ENCODE assay signal across 21 cellular contexts in the genomic region with DNA sequence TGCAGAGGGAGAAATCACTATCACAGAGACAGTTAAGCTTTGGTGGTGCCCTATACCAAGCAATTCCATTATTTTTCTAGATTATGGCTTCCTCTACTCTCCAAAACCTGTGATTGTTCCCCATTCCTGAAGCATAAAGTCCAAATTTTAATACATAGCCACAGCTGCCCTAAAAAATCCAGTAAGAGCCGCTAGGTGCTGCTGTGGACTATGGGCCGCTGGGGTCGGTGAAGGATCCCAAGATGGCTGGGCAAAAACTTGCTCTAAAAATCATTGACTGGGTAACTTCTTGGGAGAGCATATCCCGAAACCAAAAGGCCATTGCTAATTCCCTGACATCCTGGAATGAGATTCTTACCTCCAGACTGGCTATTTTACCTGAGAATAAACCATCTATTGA.
DNase-seq lines count a peak whose midpoint lies in the region; ATAC-seq, FAIRE-seq and TF ChIP-seq lines count a peak whose summit lies in the region.
"Had no signal": no experiment of that assay in that cellular context is flagged by ENCODE, and none has a peak within 500 bp of the region (broad histone marks: within the 10 kb centered on the region; RNA-seq: fewer than 3 reads in every experiment).

No MANE protein-coding gene starts in this region.

- FAIRE-seq in H1 (lab: Jason Lieb, UNC): no peak
- FAIRE-seq: RCC 7860 had no signal

- TF ChIP-seq RAD21 in H1 (IDR thresholded peaks at IDR 0.05 in 1 of 2, conservative IDR thresholded peaks at IDR 0.05 in 1 of 2; ENCODE audit: low read depth in 2 of 2, low read length in 2 of 2): peak; percentile 23 to 34; a peak in 3 of 4 replicates

- H2BK12ac ChIP-seq in H1 (ENCODE audit: low read depth, low read length): no peak overlapping the region

- H2BK20ac ChIP-seq in H1 (ENCODE audit: low read length): no peak overlapping the region

- no peak overlapping the region for H4K91ac ChIP-seq in H1 (replicated peaks; ENCODE audit: insufficient read length, low read length)

- H4K20me1 ChIP-seq in OCI-LY7 (ENCODE audit: insufficient read depth, low read length) (no peaks in the 10 kb centered on the region), H1 (replicated peaks in 1 of 2; ENCODE audit: control insufficient read depth in 1 of 2, insufficient read depth in 2 of 2, low read length in 2 of 2) (no peaks in the 10 kb centered on the region)

- no peak overlapping the region for H2BK15ac ChIP-seq in H1 (ENCODE audit: low read length)

- POLR2A ChIA-PET in OCI-LY7 (lab: Charles Lee) (no interaction called here), H1 (lab: Charles Lee; ENCODE audit: partially characterized antibody) (no interaction called here)

- H3K9me3 ChIP-seq in HAP-1 (no peaks in the 10 kb centered on the region), OCI-LY7 (ENCODE audit: low read length) (no peaks in the 10 kb centered on the region), H1 (ENCODE audit: insufficient read depth in 2 of 2, low read depth in 1 of 2, low read length in 1 of 2) (no peaks in the 10 kb centered on the region)
- H3K9me3 ChIP-seq: SK-N-SH had no signal

- no peak overlapping the region for H3K14ac ChIP-seq in H1 (ENCODE audit: insufficient read length)

- no peak overlapping the region for H2AFZ ChIP-seq in OCI-LY7 (ENCODE audit: low read length)
- H2AFZ ChIP-seq in H1 (ENCODE audit: low read length): no peak overlapping the region
- H2AFZ ChIP-seq: GM23248 had no signal

- ATAC-seq in SK-N-SH treated with all-trans-retinoic acid at 6 μM for 48 hours: no peak
- ATAC-seq in GM21526 (IDR thresholded peaks at IDR 0.05; ENCODE audit: low FRiP score, unreplicated experiment): no peak

- H3K4me1 ChIP-seq in HAP-1: no peaks in the 10 kb centered on the region
- no peaks in the 10 kb centered on the region for H3K4me1 ChIP-seq in OCI-LY7 (ENCODE audit: insufficient read depth, low read length, poor library complexity, severe bottlenecking)
- peaks cover 0 to 3% (median 0%) of the 10 kb centered on the region in 4 experiments; a peak in 1 of 7 replicates for H3K4me1 ChIP-seq in H1 (replicated peaks in 1 of 4; ENCODE audit: control insufficient read depth in 3 of 4, insufficient read depth in 4 of 4, low read length in 3 of 4)

- H4K5ac ChIP-seq in H1 (ENCODE audit: insufficient read length, low read depth, low read length): no peak overlapping the region

- no peak overlapping the region for H3K4me3 ChIP-seq in HAP-1
- no peak overlapping the region for H3K4me3 ChIP-seq in OCI-LY7 (ENCODE audit: low read depth, low read length, poor library complexity, severe bottlenecking)
- H3K4me3 ChIP-seq in H1 (ENCODE audit: extremely low read depth in 1 of 4, insufficient read depth in 2 of 4, low read depth in 3 of 4, low read length in 4 of 4): no peak overlapping the region
- H3K4me3 ChIP-seq: GM23248 had no signal

- H3K9me2 ChIP-seq in OCI-LY7 (ENCODE audit: insufficient read depth, low read length): no peaks in the 10 kb centered on the region
- H3K9me2 ChIP-seq: SK-N-SH had no signal

- H4K8ac ChIP-seq in H1 (ENCODE audit: extremely low read depth, insufficient read depth, low read length): no peak overlapping the region

- BruUV-seq in OCI-LY7 (replicated peaks; lab: Mats Ljungman, UMichigan): no TSS peak

- no peak for TF ChIP-seq POLR2A in H1 (IDR thresholded peaks at IDR 0.05; ENCODE audit: control extremely low read depth in 1 of 2, low read depth in 2 of 2, low read length in 2 of 2)

- no peak overlapping the region for H3K56ac ChIP-seq in H1 (replicated peaks; ENCODE audit: insufficient read length, low read depth, low read length)

- no peaks in the 10 kb centered on the region for H3K27me3 ChIP-seq in HAP-1 (ENCODE audit: low read depth)
- H3K27me3 ChIP-seq in H1 (replicated peaks in 1 of 4; ENCODE audit: control insufficient read depth in 3 of 4, extremely low read depth in 1 of 4, insufficient read depth in 3 of 4, low read length in 3 of 4): no peaks in the 10 kb centered on the region

- in situ Hi-C loops in HAP-1 (cut with MboI; ENCODE audit: low sequenced_read_pairs): no loop called here

- no peaks in the 10 kb centered on the region for H3K79me2 ChIP-seq in OCI-LY7 (ENCODE audit: insufficient read depth, low read depth, low read length)
- H3K79me2 ChIP-seq in H1 (ENCODE audit: control insufficient read depth in 1 of 2, insufficient read depth in 2 of 2, low read length in 2 of 2): no peaks in the 10 kb centered on the region

- CTCF ChIA-PET in OCI-LY7 (lab: Charles Lee; ENCODE audit: unreplicated experiment) (no interaction called here), H1 (lab: Charles Lee; ENCODE audit: partially characterized antibody) (interaction anchor here (0.6 to 1.9 kb wide), 3 partner anchors 24 to 448 kb away, joined by 3 to 4 read pairs (median 4); no protein-coding TSS in a partner anchor)

- DNase-seq in HAP-1 (ENCODE audit: low spot score in 2 of 2) (peak; percentile 16 to 41), OCI-LY7 (ENCODE audit: low spot score) (peak; percentile 16), H1 (ENCODE audit: low read depth in 1 of 2, low spot score in 2 of 2) (no peak), caudate nucleus (lab: John Stamatoyannopoulos, UW) (no peak)
- DNase-seq: Calu3, DMS79 treated with DMSO at 0.1 percent for 48 hours, GF-D8, GM23248, KBM-7, MM.1S, NCI-H2029 treated with DMSO at 0.1 percent for 48 hours, NCI-H446 treated with DMSO at 0.1 percent for 48 hours, NCI-H526, NCI-H82, SIG-M5, SK-N-SH, T-helper 2 cell had no signal

- WGBS in H1 (ENCODE audit: extremely low coverage in 1 of 2, insufficient coverage in 1 of 2, insufficient read length in 1 of 2, insufficient replicate concordance in 2 of 2, low coverage in 1 of 2, low lambda C conversion rate in 2 of 2, missing lambda C conversion rate in 1 of 2), 2 experiments: 84% methylated on average over 4 of the region's 4 CpGs; no CpG with 5 or more reads in 1 of the 2 experiments

- H3K27ac ChIP-seq in OCI-LY7 (ENCODE audit: low read depth, low read length, poor library complexity, severe bottlenecking) (no peak overlapping the region), H1 (ENCODE audit: low read depth, low read length) (no peak overlapping the region), caudate nucleus (ENCODE audit: low read depth, low read length) (no peak overlapping the region)
- H3K27ac ChIP-seq: GM23248 had no signal

- H3K18ac ChIP-seq in H1 (ENCODE audit: extremely low read depth, low read length): no peak overlapping the region

- intact Hi-C loops in OCI-LY7 (cut with micrococcal nuclease; ENCODE audit: unreplicated experiment): loop anchor here (5.0 kb wide), 2 partner anchors 254 to 284 kb away; no protein-coding TSS in a partner anchor

- H3K4ac ChIP-seq in H1 (replicated peaks; ENCODE audit: insufficient read length, low read depth, low read length): no peak overlapping the region

- TF ChIP-seq EP300 in H1 (IDR thresholded peaks at IDR 0.05; ENCODE audit: borderline replicate concordance in 1 of 2, low read depth in 2 of 2, low read length in 2 of 2): no peak

- H3K23ac ChIP-seq in H1 (ENCODE audit: insufficient read length): no peak overlapping the region

- no peak overlapping the region for H3K9ac ChIP-seq in H1 (replicated peaks in 1 of 4; ENCODE audit: extremely low read depth in 1 of 4, low read depth in 3 of 4, low read length in 3 of 4)
- H3K9ac ChIP-seq: GM23248, SK-N-SH had no signal

- no peaks in the 10 kb centered on the region for H3K23me2 ChIP-seq in H1 (ENCODE audit: low read depth, low read length)

- H3K36me3 ChIP-seq in HAP-1 (replicated peaks): no peaks in the 10 kb centered on the region
- H3K36me3 ChIP-seq in OCI-LY7 (ENCODE audit: insufficient read depth, low read length): no peaks in the 10 kb centered on the region
- H3K36me3 ChIP-seq in H1 (ENCODE audit: control insufficient read depth in 2 of 4, insufficient read depth in 4 of 4, low read length in 3 of 4): no peaks in the 10 kb centered on the region

- peak; percentile 35; the same call in 1 of the 3 replicates for TF ChIP-seq CTCF in GM12872 (IDR thresholded peaks at IDR 0.05; ENCODE audit: insufficient read depth, low read depth, low read length)
- peak; percentile 55 for TF ChIP-seq CTCF in OCI-LY7 (conservative IDR thresholded peaks at IDR 0.05; ENCODE audit: low read length)
- no peak for TF ChIP-seq CTCF in H1 (IDR thresholded peaks at IDR 0.05; ENCODE audit: control extremely low read depth in 1 of 3, insufficient read depth in 1 of 3, low read depth in 1 of 3, low read length in 3 of 3)

- H2BK5ac ChIP-seq in H1 (ENCODE audit: low read depth, low read length): no peak overlapping the region

- H3K79me1 ChIP-seq in H1 (ENCODE audit: low read depth, low read length): no peaks in the 10 kb centered on the region

- no peak overlapping the region for H2AK5ac ChIP-seq in H1 (ENCODE audit: low read depth, low read length)

- H3K4me2 ChIP-seq in OCI-LY7 (ENCODE audit: low read length) (no peak overlapping the region), H1 (ENCODE audit: insufficient read depth in 1 of 2, low read depth in 2 of 2, low read length in 2 of 2) (no peak overlapping the region)
- H3K4me2 ChIP-seq: SK-N-SH had no signal

- no peak overlapping the region for H2BK120ac ChIP-seq in H1 (replicated peaks; ENCODE audit: low read depth, low read length)

TF ChIP-seq in H1, 55 proteins besides CTCF, POLR2A, EP300 and RAD21:
- TF ChIP-seq KDM1A (IDR thresholded peaks at IDR 0.05; ENCODE audit: borderline replicate concordance, low read length) (no peak), FOSL1 (IDR thresholded peaks at IDR 0.05; ENCODE audit: insufficient read depth, low read depth, low read length) (no peak)

TF ChIP-seq in SK-N-SH treated with all-trans-retinoic acid at 6 μM for 48 hours, 23 proteins besides CTCF, POLR2A, EP300 and RAD21 (continues in another document):
- TF ChIP-seq GLIS3 (CRISPR knock-in tag; IDR thresholded peaks at IDR 0.05) (no peak), ZNF8 (CRISPR knock-in tag; IDR thresholded peaks at IDR 0.05) (no peak), RARB (CRISPR knock-in tag; IDR thresholded peaks at IDR 0.05) (no peak), CSRNP3 (CRISPR knock-in tag; IDR thresholded peaks at IDR 0.05) (no peak), ARNTL (CRISPR knock-in tag; IDR thresholded peaks at IDR 0.05; ENCODE audit: borderline replicate concordance, low read depth) (no peak)

Comparison
In these comparisons a context has a peak if more than half of its experiments do, and no peak if none do; other contexts are left out.
1. CTCF ChIP-seq: peak in GM12872 (single experiment) and OCI-LY7 (single experiment); none in H1 (0 of 3).
2. DNase-seq: peak in HAP-1 (2 of 2) and OCI-LY7 (single experiment); none in H1 (0 of 2) and caudate nucleus (0 of 61).